Comparison of ENCODE assay signal across 15 cellular contexts in the genomic region with DNA sequence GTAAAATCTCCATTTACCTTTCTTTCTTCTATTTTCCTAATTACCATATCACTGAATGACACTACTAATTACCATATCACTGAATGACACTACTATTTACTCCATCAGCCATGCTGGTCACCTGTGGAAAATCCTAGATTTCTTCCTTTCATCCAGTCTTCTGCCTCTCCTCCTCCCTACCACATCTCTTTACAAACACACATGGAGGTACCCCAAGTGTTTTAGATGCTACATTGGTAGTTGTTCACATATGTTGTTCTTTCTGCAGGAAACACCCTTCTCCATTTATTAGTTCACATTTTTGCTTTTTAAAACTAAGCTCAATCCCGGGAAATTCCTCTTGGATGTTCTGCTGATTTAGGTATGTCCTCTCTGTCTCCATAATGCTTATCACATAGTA.
DNase-seq lines count a peak whose midpoint lies in the region; ATAC-seq, FAIRE-seq and TF ChIP-seq lines count a peak whose summit lies in the region.
"Had no signal": no experiment of that assay in that cellular context is flagged by ENCODE, and none has a peak within 500 bp of the region (broad histone marks: within the 10 kb centered on the region; RNA-seq: fewer than 3 reads in every experiment).

No MANE protein-coding gene starts in this region.

- H3K27ac Mint-ChIP-seq in activated naive CD8-positive, alpha-beta T cell treated with anti-CD3 and anti-CD28 coated beads, Interleukin-2, amount 50 U/mL, for 24 hours = peak overlapping the region; percentile 86
- H3K27ac Mint-ChIP-seq in stimulated activated naive B cell treated with anti-CD40 and anti-IgM and Interleukin-4, amounts not matched to agents 10 μg/mL and 1 μg/mL and 100 μg/mL, for 72 hours = peak overlapping the region; percentile 43

- no peaks in the 10 kb centered on the region for H3K9me3 ChIP-seq in spleen

- intact Hi-C loops in spleen (cut with DNase I; ENCODE audit: low total_unique reads) = no loop called here

- H3K4me3 ChIP-seq in GM06990 (replicated peaks; ENCODE audit: low read depth, low read length) (peak overlapping the region; percentile 80), spleen (no peak overlapping the region), mesendoderm (ENCODE audit: low read length) (no peak overlapping the region)

- DNase-seq in GM06990 (ENCODE audit: extremely low read depth, insufficient read length) (no peak), GM12892 (ENCODE audit: insufficient read length) (no peak), NCI-H2196 treated with DMSO at 0.1 percent for 48 hours (lab: John Stamatoyannopoulos, UW; ENCODE audit: unreplicated experiment) (no peak), spleen (no peak), mesendoderm (no peak)
- no peak for DNase-seq in activated naive CD8-positive, alpha-beta T cell treated with anti-CD3 and anti-CD28 coated beads, Interleukin-2, amount 50 U/mL, for 24 hours
- DNase-seq in stimulated activated naive B cell treated with anti-CD40 and anti-IgM and Interleukin-4, amounts not matched to agents 10 μg/mL and 1 μg/mL and 100 μg/mL, for 72 hours = no peak
- DNase-seq: HCEC 1CT, MV-4-11, NCI-H1417 treated with DMSO at 0.1 percent for 48 hours, NCI-H2029 treated with DMSO at 0.1 percent for 48 hours, NCI-H510A, NCI-H82, PC-3 had no signal

- no peak overlapping the region for H3K4ac ChIP-seq in mesendoderm (ENCODE audit: low read depth, low read length)

- no peak overlapping the region for H3K56ac ChIP-seq in mesendoderm (ENCODE audit: low read length)

- peaks cover 55% of the 10 kb centered on the region for H3K4me1 Mint-ChIP-seq in activated naive CD8-positive, alpha-beta T cell treated with anti-CD3 and anti-CD28 coated beads, Interleukin-2, amount 50 U/mL, for 24 hours
- H3K4me1 Mint-ChIP-seq in stimulated activated naive B cell treated with anti-CD40 and anti-IgM and Interleukin-4, amounts not matched to agents 10 μg/mL and 1 μg/mL and 100 μg/mL, for 72 hours = peaks cover 13 to 24% of the 10 kb centered on the region in 2 donors

- H3K4me2 ChIP-seq in mesendoderm (ENCODE audit: low read length) = no peak overlapping the region

- H3K36me3 Mint-ChIP-seq in activated naive CD8-positive, alpha-beta T cell treated with anti-CD3 and anti-CD28 coated beads, Interleukin-2, amount 50 U/mL, for 24 hours (ENCODE audit: low read depth) = peaks cover 18% of the 10 kb centered on the region
- H3K36me3 Mint-ChIP-seq in stimulated activated naive B cell treated with anti-CD40 and anti-IgM and Interleukin-4, amounts not matched to agents 10 μg/mL and 1 μg/mL and 100 μg/mL, for 72 hours = peaks cover 18 to 24% of the 10 kb centered on the region in 2 donors

- no peak overlapping the region for H3K18ac ChIP-seq in mesendoderm (ENCODE audit: low read length)

- no peak overlapping the region for H4K5ac ChIP-seq in mesendoderm (ENCODE audit: low read length)

- ATAC-seq in activated naive CD8-positive, alpha-beta T cell treated with anti-CD3 and anti-CD28 coated beads, Interleukin-2, amount 50 U/mL, for 24 hours = no peak
- no peak for ATAC-seq in stimulated activated naive B cell treated with anti-CD40 and anti-IgM and Interleukin-4, amounts not matched to agents 10 μg/mL and 1 μg/mL and 100 μg/mL, for 72 hours (replicated peaks)
- ATAC-seq: PC-3 had no signal

- no peak overlapping the region for H3K27ac ChIP-seq in spleen
- H3K27ac ChIP-seq in mesendoderm (ENCODE audit: low read depth, low read length) = no peak overlapping the region
- H3K27ac ChIP-seq: RWPE1 had no signal

- H4K8ac ChIP-seq in mesendoderm (ENCODE audit: low read depth, low read length) = no peak overlapping the region

- H2AK5ac ChIP-seq in mesendoderm (ENCODE audit: low read length) = no peak overlapping the region

- peaks cover 4% of the 10 kb centered on the region for H3K36me3 ChIP-seq in GM06990 (ENCODE audit: control insufficient read depth, insufficient read depth, low read length)
- peaks cover 0 to 7% (median 0%) of the 10 kb centered on the region in 6 donors for H3K36me3 ChIP-seq in spleen
- no peaks in the 10 kb centered on the region for H3K36me3 ChIP-seq in mesendoderm (ENCODE audit: control insufficient read depth, insufficient read depth, low read length)

- H3K4me3 Mint-ChIP-seq in activated naive CD8-positive, alpha-beta T cell treated with anti-CD3 and anti-CD28 coated beads, Interleukin-2, amount 50 U/mL, for 24 hours = no peak overlapping the region
- no peak overlapping the region for H3K4me3 Mint-ChIP-seq in stimulated activated naive B cell treated with anti-CD40 and anti-IgM and Interleukin-4, amounts not matched to agents 10 μg/mL and 1 μg/mL and 100 μg/mL, for 72 hours

- H2BK120ac ChIP-seq in mesendoderm (ENCODE audit: low read depth, low read length) = no peak overlapping the region

- 0 out of 2 replicates have a peak, but pooled peaks have one; percentile 37 for TF ChIP-seq POLR2A in GM12892 (IDR thresholded peaks at IDR 0.05; ENCODE audit: low read depth, low read length)
- no peak for TF ChIP-seq POLR2A in spleen (IDR thresholded peaks at IDR 0.05)

- 83 to 95% (median 89%) methylated on average over 1 of the region's 1 CpG for WGBS in spleen, 5 donors
- WGBS in mesendoderm (ENCODE audit: extremely low coverage, insufficient coverage, low lambda C conversion rate) = no CpG with 5 or more reads among the region's 1 CpG

- H3K9me3 Mint-ChIP-seq in activated naive CD8-positive, alpha-beta T cell treated with anti-CD3 and anti-CD28 coated beads, Interleukin-2, amount 50 U/mL, for 24 hours = no peaks in the 10 kb centered on the region
- H3K9me3 Mint-ChIP-seq in stimulated activated naive B cell treated with anti-CD40 and anti-IgM and Interleukin-4, amounts not matched to agents 10 μg/mL and 1 μg/mL and 100 μg/mL, for 72 hours = no peaks in the 10 kb centered on the region

- no peaks in the 10 kb centered on the region for H3K79me1 ChIP-seq in mesendoderm (ENCODE audit: low read length)

- H3K9ac ChIP-seq in mesendoderm (ENCODE audit: low read length) = no peak overlapping the region

- no peak overlapping the region for H3K23ac ChIP-seq in mesendoderm (ENCODE audit: low read length)

- FAIRE-seq in GM12892 (lab: Jason Lieb, UNC) = no peak

- H2BK15ac ChIP-seq in mesendoderm (replicated peaks; ENCODE audit: low read depth) = no peak overlapping the region

- H3K27me3 Mint-ChIP-seq in activated naive CD8-positive, alpha-beta T cell treated with anti-CD3 and anti-CD28 coated beads, Interleukin-2, amount 50 U/mL, for 24 hours = peaks cover 5% of the 10 kb centered on the region
- H3K27me3 Mint-ChIP-seq in stimulated activated naive B cell treated with anti-CD40 and anti-IgM and Interleukin-4, amounts not matched to agents 10 μg/mL and 1 μg/mL and 100 μg/mL, for 72 hours = no peaks in the 10 kb centered on the region

- TF ChIP-seq CTCF in GM06990 (IDR thresholded peaks at IDR 0.05; ENCODE audit: insufficient read depth, low read length, poor library complexity, severe bottlenecking) = no peak
- no peak for TF ChIP-seq CTCF in spleen (IDR thresholded peaks at IDR 0.05 in 8 of 11, conservative IDR thresholded peaks at IDR 0.05 in 3 of 11)

- H3K4me1 ChIP-seq in spleen (peaks cover 0 to 21% (median 0%) of the 10 kb centered on the region in 6 donors), mesendoderm (ENCODE audit: control insufficient read depth, low read depth, low read length) (no peaks in the 10 kb centered on the region)

- H2BK5ac ChIP-seq in mesendoderm (ENCODE audit: low read length) = no peak overlapping the region

- H3K79me2 ChIP-seq in mesendoderm (ENCODE audit: control insufficient read depth, insufficient read depth, low read length) = no peaks in the 10 kb centered on the region

- H3K27me3 ChIP-seq in GM06990 (replicated peaks; ENCODE audit: control insufficient read depth, insufficient read depth, low read length) (no peaks in the 10 kb centered on the region), spleen (replicated peaks in 1 of 7) (no peaks in the 10 kb centered on the region), mesendoderm (ENCODE audit: insufficient read depth, low read length, poor library complexity) (no peaks in the 10 kb centered on the region)
